19 cellular contexts compared by ENCODE assay signal in genomic region chr3:97952280-97952679, GRCh38. TPM values are rescaled to one million over a fixed set of nuclear protein-coding genes. Genes with fewer than 3 reads are reported as not detected.
DNase-seq lines count a peak whose midpoint lies in the region; ATAC-seq, FAIRE-seq and TF ChIP-seq lines count a peak whose summit lies in the region.
"Had no signal": no experiment of that assay in that cellular context is flagged by ENCODE, and none has a peak within 500 bp of the region (broad histone marks: within the 10 kb centered on the region; RNA-seq: fewer than 3 reads in every experiment).

No MANE protein-coding gene starts in this region.

- no peak overlapping the region for H3K4me3 Mint-ChIP-seq in activated T-cell treated with anti-CD3 and anti-CD28 coated beads, Interleukin-2, amount 50 U/mL, for 72 hours
- no peak overlapping the region for H3K4me3 Mint-ChIP-seq in CD4-positive, alpha-beta memory T cell
- no peak overlapping the region for H3K4me3 Mint-ChIP-seq in endodermal cell

- H3K4me1 ChIP-seq in colonic mucosa: no peaks in the 10 kb centered on the region
- no peaks in the 10 kb centered on the region for H3K4me1 ChIP-seq in right lobe of liver
- H3K4me1 ChIP-seq in upper lobe of left lung: peaks cover 0 to 11% (median 4%) of the 10 kb centered on the region in 4 donors
- no peaks in the 10 kb centered on the region for H3K4me1 ChIP-seq in CD4-positive, alpha-beta memory T cell (ENCODE audit: insufficient read depth, low read length)
- H3K4me1 ChIP-seq in endodermal cell (ENCODE audit: control insufficient read depth, insufficient read depth, low read length): no peaks in the 10 kb centered on the region

- DNase-seq in activated T-cell treated with anti-CD3 and anti-CD28 coated beads, Interleukin-2, amount 50 U/mL, for 72 hours: no peak
- DNase-seq in activated T-cell treated with anti-CD3 and anti-CD28 coated beads, Interleukin-2, amount 50 U/mL, for 48 hours: no peak
- DNase-seq in colonic mucosa (peak; percentile 40), right lobe of liver (no peak), upper lobe of left lung (peak in 1 of 2 donors; percentile 77), endodermal cell (no peak), frontal cortex (ENCODE audit: low spot score in 2 of 2) (no peak)
- DNase-seq in CD4-positive, alpha-beta memory T cell: no peak
- DNase-seq: ACHN; amygdala; kidney glomerular epithelial cell; NCI-H2171 treated with DMSO at 0.1 percent for 48 hours; OCI-M1; stimulated activated CD4-positive, alpha-beta T cell treated with anti-CD3 and anti-CD28 coated beads, Interleukin-2, amount 100 ng/mL, for 24 hours; stimulated activated naive CD8-positive, alpha-beta T cell treated with anti-CD3 and anti-CD28 coated beads, Interleukin-15, Interleukin-2, amounts not matched to agents 100 U/mL and 50 U/mL, for 24 hours; T-helper 9 cell had no signal

- POLR2A ChIA-PET in CD4-positive, alpha-beta memory T cell (lab: Charles Lee; ENCODE audit: partially characterized antibody): no interaction called here

- intact Hi-C loops in colonic mucosa (cut with DNase I): no loop called here
- intact Hi-C loops in right lobe of liver (cut with DNase I): loop anchor here in 1 of 2 donors (5.0 kb wide), 1 partner anchor 50 kb away; no protein-coding TSS in a partner anchor
- intact Hi-C loops in CD4-positive, alpha-beta memory T cell (cut with micrococcal nuclease): no loop called here

- H3K9ac ChIP-seq in colonic mucosa (ENCODE audit: low read depth in 2 of 2, low read length in 2 of 2) (no peak overlapping the region), endodermal cell (ENCODE audit: extremely low read depth, low read length, poor library complexity, severe bottlenecking) (no peak overlapping the region)
- H3K9ac ChIP-seq: KMS-11 had no signal

- no peak overlapping the region for H3K4me3 ChIP-seq in colonic mucosa
- H3K4me3 ChIP-seq in right lobe of liver: no peak overlapping the region
- no peak overlapping the region for H3K4me3 ChIP-seq in upper lobe of left lung
- H3K4me3 ChIP-seq in CD4-positive, alpha-beta memory T cell (ENCODE audit: low read length in 2 of 2): no peak overlapping the region
- H3K4me3 ChIP-seq in endodermal cell (ENCODE audit: low read length): no peak overlapping the region

- H3K27ac ChIP-seq in colonic mucosa (peak overlapping the region; percentile 28), right lobe of liver (no peak overlapping the region), upper lobe of left lung (peak overlapping the region; percentile 20 to 50 (median 36)), endodermal cell (ENCODE audit: low read depth, low read length) (no peak overlapping the region)
- no peak overlapping the region for H3K27ac ChIP-seq in CD4-positive, alpha-beta memory T cell (ENCODE audit: low read depth, low read length)
- H3K27ac ChIP-seq: KMS-11, neutrophil had no signal

- TF ChIP-seq EP300 in upper lobe of left lung (IDR thresholded peaks at IDR 0.05): peak in 1 of 4 donors; percentile 49

- CTCF ChIA-PET in CD4-positive, alpha-beta memory T cell (lab: Charles Lee; ENCODE audit: partially characterized antibody): interaction anchor here (1.1 to 1.5 kb wide), 2 partner anchors 19 to 70 kb away, joined by 3 to 5 read pairs; no protein-coding TSS in a partner anchor

- no peaks in the 10 kb centered on the region for H3K9me3 ChIP-seq in colonic mucosa
- no peaks in the 10 kb centered on the region for H3K9me3 ChIP-seq in right lobe of liver
- H3K9me3 ChIP-seq in upper lobe of left lung: no peaks in the 10 kb centered on the region
- H3K9me3 ChIP-seq in CD4-positive, alpha-beta memory T cell (ENCODE audit: control insufficient read depth in 1 of 2, low read length in 2 of 2): no peaks in the 10 kb centered on the region
- no peaks in the 10 kb centered on the region for H3K9me3 ChIP-seq in endodermal cell (ENCODE audit: control insufficient read depth, low read length)
- H3K9me3 ChIP-seq: neutrophil had no signal

- no peaks in the 10 kb centered on the region for H3K9me3 Mint-ChIP-seq in activated T-cell treated with anti-CD3 and anti-CD28 coated beads, Interleukin-2, amount 50 U/mL, for 72 hours
- H3K9me3 Mint-ChIP-seq in CD4-positive, alpha-beta memory T cell: peaks cover 0 to 2% (median 0%) of the 10 kb centered on the region in 8 donors
- no peaks in the 10 kb centered on the region for H3K9me3 Mint-ChIP-seq in endodermal cell

- peak overlapping the region; percentile 22 for H3K27ac Mint-ChIP-seq in activated T-cell treated with anti-CD3 and anti-CD28 coated beads, Interleukin-2, amount 50 U/mL, for 72 hours
- peak overlapping the region in 1 of 7 donors; percentile 42 for H3K27ac Mint-ChIP-seq in CD4-positive, alpha-beta memory T cell
- no peak overlapping the region for H3K27ac Mint-ChIP-seq in endodermal cell

- H3K4me1 Mint-ChIP-seq in activated T-cell treated with anti-CD3 and anti-CD28 coated beads, Interleukin-2, amount 50 U/mL, for 72 hours (ENCODE audit: low read depth): no peaks in the 10 kb centered on the region
- peaks cover 0 to 5% (median 2%) of the 10 kb centered on the region in 4 donors for H3K4me1 Mint-ChIP-seq in CD4-positive, alpha-beta memory T cell
- H3K4me1 Mint-ChIP-seq in endodermal cell: no peaks in the 10 kb centered on the region

- 75% methylated on average over 3 of the region's 3 CpGs for whole genome bisulfite sequencing in right lobe of liver (ENCODE audit: insufficient coverage, low coverage, low lambda C conversion rate, missing lambda C conversion rate)
- 84% methylated on average over 3 of the region's 3 CpGs for WGBS in upper lobe of left lung, 2 donors
- 89 to 97% methylated on average over 3 of the region's 3 CpGs for WGBS in endodermal cell (ENCODE audit: insufficient coverage in 1 of 2, insufficient read length in 1 of 2), 2 experiments

- TF ChIP-seq CTCF in colonic mucosa (IDR thresholded peaks at IDR 0.05): no peak
- no peak for TF ChIP-seq CTCF in right lobe of liver (IDR thresholded peaks at IDR 0.05)
- TF ChIP-seq CTCF in upper lobe of left lung (IDR thresholded peaks at IDR 0.05): no peak
- no peak for TF ChIP-seq CTCF in endodermal cell (conservative IDR thresholded peaks at IDR 0.05)

- no peak for FAIRE-seq in frontal cortex (lab: Jason Lieb, UNC)
- FAIRE-seq: endothelial cell of umbilical vein had no signal

- no peaks in the 10 kb centered on the region for H3K27me3 ChIP-seq in colonic mucosa
- H3K27me3 ChIP-seq in right lobe of liver: no peaks in the 10 kb centered on the region
- no peaks in the 10 kb centered on the region for H3K27me3 ChIP-seq in upper lobe of left lung
- no peaks in the 10 kb centered on the region for H3K27me3 ChIP-seq in CD4-positive, alpha-beta memory T cell (ENCODE audit: insufficient read depth, low read length)
- no peaks in the 10 kb centered on the region for H3K27me3 ChIP-seq in endodermal cell (ENCODE audit: control insufficient read depth, insufficient read depth, low read length, poor library complexity, severe bottlenecking)
- H3K27me3 ChIP-seq: neutrophil had no signal

- no peak for ATAC-seq in activated T-cell treated with anti-CD3 and anti-CD28 coated beads, Interleukin-2, amount 50 U/mL, for 72 hours (replicated peaks in 1 of 2)
- ATAC-seq in right lobe of liver (peak in 3 of 4 donors; percentile 32 to 79 (median 55)), upper lobe of left lung (ENCODE audit: low FRiP score in 2 of 2) (peak; percentile 69 to 84)
- ATAC-seq: stimulated activated naive CD8-positive, alpha-beta T cell treated with anti-CD3 and anti-CD28 coated beads, Interleukin-15, Interleukin-2, amounts not matched to agents 100 U/mL and 50 U/mL, for 24 hours had no signal

- H3K36me3 ChIP-seq in colonic mucosa (no peaks in the 10 kb centered on the region), right lobe of liver (peaks cover 0 to 53% (median 20%) of the 10 kb centered on the region in 4 donors), upper lobe of left lung (peaks cover 0 to 68% (median 18%) of the 10 kb centered on the region in 4 donors), endodermal cell (ENCODE audit: control insufficient read depth, insufficient read depth, low read length) (no peaks in the 10 kb centered on the region)
- peaks cover 50% of the 10 kb centered on the region for H3K36me3 ChIP-seq in CD4-positive, alpha-beta memory T cell (ENCODE audit: insufficient read depth, low read length)
- H3K36me3 ChIP-seq: neutrophil had no signal

- TF ChIP-seq POLR2A in right lobe of liver (IDR thresholded peaks at IDR 0.05): no peak
- no peak for TF ChIP-seq POLR2A in upper lobe of left lung (IDR thresholded peaks at IDR 0.05)

- H3K27me3 Mint-ChIP-seq in activated T-cell treated with anti-CD3 and anti-CD28 coated beads, Interleukin-2, amount 50 U/mL, for 72 hours (ENCODE audit: low read depth): no peaks in the 10 kb centered on the region
- H3K27me3 Mint-ChIP-seq in CD4-positive, alpha-beta memory T cell: no peaks in the 10 kb centered on the region
- H3K27me3 Mint-ChIP-seq in endodermal cell (ENCODE audit: insufficient read depth): no peaks in the 10 kb centered on the region

- peaks cover 7 to 23% of the 10 kb centered on the region in 2 donors for H3K36me3 Mint-ChIP-seq in activated T-cell treated with anti-CD3 and anti-CD28 coated beads, Interleukin-2, amount 50 U/mL, for 72 hours (ENCODE audit: insufficient read depth in 2 of 2)
- H3K36me3 Mint-ChIP-seq in CD4-positive, alpha-beta memory T cell: peaks cover 58 to 88% of the 10 kb centered on the region in 2 donors
- peaks cover 16% of the 10 kb centered on the region for H3K36me3 Mint-ChIP-seq in endodermal cell (ENCODE audit: low read depth)

RNA-seq across cellular contexts. Expression of gene RIOX2, which starts 20.0 kb away (rescaled TPM):
- total RNA-seq in activated T-cell treated with anti-CD3 and anti-CD28 coated beads, Interleukin-2, amount 50 U/mL, for 72 hours: 10 to 100 TPM; 32.8 to 37.8 TPM
- total RNA-seq in colonic mucosa (10 to 100 TPM; 17.6 to 21.9 TPM), right lobe of liver (10 to 100 TPM; 10.9 to 27.6 (median 15.6) TPM), upper lobe of left lung (10 to 100 TPM; 15.9 to 33.9 (median 21.4) TPM), endodermal cell (10 to 100 TPM; 12.5 to 13.6 TPM), frontal cortex (13.9 TPM)
- 10 to 100 TPM; 32.2 to 35.5 TPM for total RNA-seq in CD4-positive, alpha-beta memory T cell
- 10 to 100 TPM; 39.2 to 43.0 TPM for polyA plus RNA-seq in CD4-positive, alpha-beta memory T cell
- polyA plus RNA-seq in endodermal cell (2013, experiment 1 of 2): 13.7 TPM
- polyA plus RNA-seq in endodermal cell (2013, experiment 2 of 2): 11.2 TPM

Comparison
In these comparisons a context has a peak if more than half of its experiments do, and no peak if none do; other contexts are left out.
1. ATAC-seq: peak in right lobe of liver (3 of 4) and upper lobe of left lung (2 of 2); none in activated T-cell treated with anti-CD3 and anti-CD28 coated beads, Interleukin-2, amount 50 U/mL, for 72 hours (0 of 2).
2. H3K27ac ChIP-seq: peak in colonic mucosa (single experiment) and upper lobe of left lung (4 of 4); none in right lobe of liver (0 of 3), CD4-positive, alpha-beta memory T cell (single experiment) and endodermal cell (single experiment).